Comparison of ENCODE assay signal across 10 cellular contexts in the genomic region with DNA sequence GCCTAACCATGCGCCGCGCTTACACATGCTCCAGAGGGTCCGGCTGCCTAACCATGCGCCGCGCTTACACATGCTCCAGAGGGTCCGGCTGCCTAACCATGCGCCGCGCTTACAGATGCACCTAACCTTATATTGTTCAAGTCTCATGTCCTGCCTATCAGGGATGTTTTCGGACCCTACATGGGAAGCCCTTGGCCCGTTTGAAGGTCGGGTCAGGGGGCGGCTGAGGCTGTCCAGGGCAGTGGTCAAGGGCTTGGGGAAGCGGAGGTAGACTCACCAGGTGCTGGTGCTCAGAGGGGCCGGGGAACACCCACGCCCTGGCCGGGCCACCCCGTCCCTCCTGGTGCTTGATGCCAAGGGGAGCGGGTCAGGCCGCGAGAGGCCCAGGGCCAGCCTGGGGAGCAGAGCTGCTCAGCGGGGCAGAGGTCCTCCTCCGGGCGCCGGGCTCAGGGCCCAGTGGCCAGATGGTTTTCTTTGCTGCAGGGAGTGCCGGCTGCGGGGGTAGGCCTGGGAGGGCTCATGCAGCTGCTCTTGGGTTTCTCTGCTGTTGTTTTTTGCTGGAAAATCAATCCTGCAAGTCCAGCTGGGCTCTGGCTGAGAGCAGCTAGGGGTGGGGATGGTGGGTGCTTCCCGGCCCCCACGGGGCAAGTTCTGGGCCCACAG. TPM values are rescaled to one million over a fixed set of nuclear protein-coding genes. Genes with fewer than 3 reads are reported as not detected.
DNase-seq lines count a peak whose midpoint lies in the region; ATAC-seq and TF ChIP-seq lines count a peak whose summit lies in the region.
"Had no signal": no experiment of that assay in that cellular context is flagged by ENCODE, and none has a peak within 500 bp of the region (broad histone marks: within the 10 kb centered on the region; RNA-seq: fewer than 3 reads in every experiment).

No MANE protein-coding gene starts in this region.

- H3K4me1 ChIP-seq in esophagus muscularis mucosa (peaks cover 50 to 85% (median 76%) of the 10 kb centered on the region in 4 donors), vagina (peaks cover 99% of the 10 kb centered on the region)

- H3K9me3 ChIP-seq in esophagus muscularis mucosa, result no peaks in the 10 kb centered on the region
- no peaks in the 10 kb centered on the region for H3K9me3 ChIP-seq in vagina

- TF ChIP-seq POLR2A in esophagus muscularis mucosa (IDR thresholded peaks at IDR 0.05; ENCODE audit: low read depth) (no peak), vagina (IDR thresholded peaks at IDR 0.05) (no peak)

- H3K36me3 ChIP-seq in esophagus muscularis mucosa (peaks cover 0 to 23% (median 14%) of the 10 kb centered on the region in 4 donors), vagina (peaks cover 0 to 7% of the 10 kb centered on the region in 2 donors)

- H3K4me3 ChIP-seq in esophagus muscularis mucosa, result peak overlapping the region in 3 of 4 donors; percentile 9 to 24 (median 22)
- peak overlapping the region in 1 of 2 donors; percentile 27 for H3K4me3 ChIP-seq in vagina

- no peak for TF ChIP-seq CTCF in esophagus muscularis mucosa (IDR thresholded peaks at IDR 0.05)
- no peak for TF ChIP-seq CTCF in vagina (IDR thresholded peaks at IDR 0.05)

- peak; percentile 9 for DNase-seq in activated naive CD4-positive, alpha-beta T cell treated with anti-CD3 and anti-CD28 coated beads, Interleukin-2, amount 50 U/mL, for 16 hours
- DNase-seq in activated naive CD4-positive, alpha-beta T cell treated with Interleukin-2 at 50 U/mL for 16 hours, result no peak
- DNase-seq in esophagus muscularis mucosa (ENCODE audit: extremely low spot score) (no peak), mesenteric fat pad (ENCODE audit: low spot score) (peak; percentile 9), vagina (ENCODE audit: extremely low spot score in 2 of 2) (no peak), NCI-H226 (no peak)
- DNase-seq: COR-L47, KG1 had no signal

- intact Hi-C loops in esophagus muscularis mucosa (cut with DNase I), result loop anchor here (5.0 kb wide), 1 partner anchor 40 kb away; a partner anchor contains a TSS
- intact Hi-C loops in vagina (cut with DNase I), result loop anchor here (5.0 kb wide), 2 partner anchors 35 to 40 kb away; a partner anchor contains a TSS

- H3K27me3 ChIP-seq in esophagus muscularis mucosa, result no peaks in the 10 kb centered on the region
- H3K27me3 ChIP-seq in vagina, result no peaks in the 10 kb centered on the region

- no peak for TF ChIP-seq EP300 in esophagus muscularis mucosa (IDR thresholded peaks at IDR 0.05)

- H3K27ac ChIP-seq in esophagus muscularis mucosa (replicated peaks in 1 of 4), result peak overlapping the region; percentile 58 to 75 (median 66)
- H3K27ac ChIP-seq in vagina, result peak overlapping the region; percentile 83

- WGBS in esophagus muscularis mucosa, result 52% methylated on average over 5 of the region's 31 CpGs

- ATAC-seq in GM21619 (IDR thresholded peaks at IDR 0.05; ENCODE audit: unreplicated experiment) (no peak), GM18861 (IDR thresholded peaks at IDR 0.05; ENCODE audit: unreplicated experiment) (no peak)

RNA-seq across cellular contexts. Expression of a gene that starts 35.4 kb away (rescaled TPM):
- total RNA-seq in esophagus muscularis mucosa, result 10 to 100 TPM; 21.3 to 72.9 (median 58.3) TPM
- 27.3 TPM for total RNA-seq in mesenteric fat pad
- total RNA-seq in vagina, result 72.2 TPM

RNA-seq across cellular contexts. Expression of a gene that starts 41.2 kb away (rescaled TPM):
- total RNA-seq in esophagus muscularis mucosa (100 to 1,000 TPM; 110 to 245 (median 172) TPM), mesenteric fat pad (147 TPM), vagina (93.1 TPM)

Comparison
In these comparisons a context has a peak if more than half of its experiments do, and no peak if none do; other contexts are left out.
1. DNase-seq: peak in activated naive CD4-positive, alpha-beta T cell treated with anti-CD3 and anti-CD28 coated beads, Interleukin-2, amount 50 U/mL, for 16 hours (single experiment) and mesenteric fat pad (single experiment); none in activated naive CD4-positive, alpha-beta T cell treated with Interleukin-2 at 50 U/mL for 16 hours (single experiment), esophagus muscularis mucosa (single experiment), vagina (0 of 2) and NCI-H226 (single experiment).